Comparison of ENCODE assay signal across 9 cellular contexts in genomic region chr11:94350850-94351563, GRCh38. TPM values are rescaled to one million over a fixed set of nuclear protein-coding genes. Genes with fewer than 3 reads are reported as not detected.
"Had no signal": no experiment of that assay in that cellular context is flagged by ENCODE, and none has a peak within 500 bp of the region (broad histone marks: within the 10 kb centered on the region; RNA-seq: fewer than 3 reads in every experiment).

No MANE protein-coding gene starts in this region.

RNA-seq across cellular contexts. Expression of gene IZUMO1R, which starts 46.6 kb away (rescaled TPM):
- total RNA-seq: LHCN-M2, MCF 10A, NCI-H460, OCI-LY7, PC-9, Right ventricle myocardium inferior, RPMI7951, SJCRH30, SK-MEL-5 had no signal

RNA-seq across cellular contexts. Expression of gene GPR83, which starts 50.2 kb away (rescaled TPM):
- total RNA-seq: LHCN-M2, MCF 10A, PC-9, RPMI7951, SK-MEL-5 had no signal
